Comparison of ENCODE assay signal across 1 cellular context in genomic region chr19:50269653-50270052, GRCh38.
TF ChIP-seq lines count a peak whose summit lies in the region.

No MANE protein-coding gene starts in this region.

TF ChIP-seq in K562, 482 proteins besides CTCF, POLR2A, EP300 and RAD21 (continued from another document and continues in another):
- TF ChIP-seq SMC3 (conservative IDR thresholded peaks at IDR 0.05; ENCODE audit: insufficient read depth, low read depth, low read length) (no peak), ZNF507 (tag; conservative IDR thresholded peaks at IDR 0.05) (no peak), ZNF668 (CRISPR knock-in tag; IDR thresholded peaks at IDR 0.05) (peak; percentile 38; the same call in 1 of the 2 replicates), GABPA (tag; conservative IDR thresholded peaks at IDR 0.05; ENCODE audit: low read depth) (no peak), SMAD2 (IDR thresholded peaks at IDR 0.05; ENCODE audit: low read depth, low read length) (no peak), ZNF518B (CRISPR knock-in tag; IDR thresholded peaks at IDR 0.05) (no peak), KLF10 (CRISPR knock-in tag; IDR thresholded peaks at IDR 0.05) (no peak), RB1 (IDR thresholded peaks at IDR 0.05; ENCODE audit: low read depth) (peak; percentile 68; the same call in 1 of the 2 replicates), HIVEP1 (CRISPR knock-in tag; IDR thresholded peaks at IDR 0.05) (peak; percentile 45; the same call in 1 of the 2 replicates), WHSC1 (IDR thresholded peaks at IDR 0.05; ENCODE audit: low read length) (no peak), ZHX1 (conservative IDR thresholded peaks at IDR 0.05; ENCODE audit: low read length) (no peak), NFYB (IDR thresholded peaks at IDR 0.05; ENCODE audit: extremely low read depth, insufficient read length) (no peak), PML (IDR thresholded peaks at IDR 0.05; ENCODE audit: low read length) (peak; percentile 93), ZBTB7A (IDR thresholded peaks at IDR 0.05; ENCODE audit: borderline replicate concordance, control insufficient read depth, low read depth, low read length) (peak; percentile 81), ARID3B (CRISPR knock-in tag; IDR thresholded peaks at IDR 0.05; ENCODE audit: borderline replicate concordance) (no peak), MITF (IDR thresholded peaks at IDR 0.05) (peak; percentile 21; the same call in 1 of the 2 replicates), HMG20A (CRISPR knock-in tag; conservative IDR thresholded peaks at IDR 0.05) (no peak), SP2 (IDR thresholded peaks at IDR 0.05; ENCODE audit: extremely low read depth, low read depth, low read length, poor library complexity, severe bottlenecking) (no peak), FOXA1 (IDR thresholded peaks at IDR 0.05; ENCODE audit: borderline replicate concordance) (no peak), TOE1 (IDR thresholded peaks at IDR 0.05; ENCODE audit: borderline replicate concordance) (no peak), TOE1 (CRISPR knock-in tag; IDR thresholded peaks at IDR 0.05; ENCODE audit: borderline replicate concordance, low read depth) (no peak), PHF21A (IDR thresholded peaks at IDR 0.05; ENCODE audit: borderline replicate concordance, low read depth) (no peak), STAT6 (CRISPR knock-in tag; IDR thresholded peaks at IDR 0.05) (no peak), RERE (CRISPR knock-in tag; IDR thresholded peaks at IDR 0.05; ENCODE audit: borderline replicate concordance) (0 out of 2 replicates have a peak, but pooled peaks have one; percentile 91), MCM3 (IDR thresholded peaks at IDR 0.05) (no peak), POLR2AphosphoS5 (IDR thresholded peaks at IDR 0.05; ENCODE audit: control insufficient read depth, insufficient read depth, low read depth, low read length) (peak; percentile 94), CBFB (CRISPR knock-in tag; IDR thresholded peaks at IDR 0.05) (no peak), POLR2G (IDR thresholded peaks at IDR 0.05; ENCODE audit: low read depth, low read length) (no peak), COPS2 (conservative IDR thresholded peaks at IDR 0.05) (no peak), NR0B1 (IDR thresholded peaks at IDR 0.05; ENCODE audit: partially characterized antibody) (no peak), NRF1 (conservative IDR thresholded peaks at IDR 0.05 in 1 of 2, IDR thresholded peaks at IDR 0.05 in 1 of 2) (no peak), POLR2AphosphoS2 (IDR thresholded peaks at IDR 0.05; ENCODE audit: low read length) (no peak), POLR3A (IDR thresholded peaks at IDR 0.05; ENCODE audit: borderline replicate concordance, extremely low read depth, insufficient read depth, insufficient read length) (peak; percentile 8), ZBTB8A (IDR thresholded peaks at IDR 0.05; ENCODE audit: partially characterized antibody) (no peak), L3MBTL2 (IDR thresholded peaks at IDR 0.05) (peak; percentile 39; the same call in 1 of the 2 replicates), YY1 (IDR thresholded peaks at IDR 0.05; ENCODE audit: borderline replicate concordance in 1 of 3, control insufficient read depth in 1 of 3, extremely low read depth in 1 of 3, insufficient read depth in 3 of 3, insufficient read length in 1 of 3, insufficient replicate concordance in 2 of 3, low read depth in 1 of 3, low read length in 2 of 3) (no peak), THRA (IDR thresholded peaks at IDR 0.05) (no peak), EZH2 (IDR thresholded peaks at IDR 0.05; ENCODE audit: borderline replicate concordance, low read depth, low read length) (0 out of 2 replicates have a peak, but pooled peaks have one; percentile 63)
